Comparison of ENCODE assay signal across 18 cellular contexts in the genomic region with DNA sequence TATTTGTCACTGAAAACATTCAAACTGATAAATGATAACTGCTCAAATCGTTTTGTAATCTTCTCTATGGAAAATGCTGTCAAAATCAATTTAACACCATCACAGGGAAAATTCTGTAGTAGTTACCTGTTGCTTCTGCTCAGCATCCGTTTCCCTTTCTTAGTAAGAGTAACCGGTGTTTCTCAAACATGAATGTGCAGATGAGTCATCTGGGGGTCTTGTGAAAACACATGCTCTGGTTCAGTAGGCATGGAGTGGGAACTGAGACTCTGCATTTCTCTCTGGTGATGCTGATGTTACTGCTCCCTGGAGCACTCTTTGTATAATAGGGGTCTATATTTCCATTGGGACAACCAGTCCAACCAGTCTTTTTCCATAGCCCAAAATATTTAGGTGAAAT.
DNase-seq lines count a peak whose midpoint lies in the region; ATAC-seq and TF ChIP-seq lines count a peak whose summit lies in the region.
"Had no signal": no experiment of that assay in that cellular context is flagged by ENCODE, and none has a peak within 500 bp of the region (broad histone marks: within the 10 kb centered on the region; RNA-seq: fewer than 3 reads in every experiment).

No MANE protein-coding gene starts in this region.

- no peak for TF ChIP-seq CTCF in tibial artery (IDR thresholded peaks at IDR 0.05)

- DNase-seq in T-helper 1 cell (no peak), glomerular visceral epithelial cell (ENCODE audit: extremely low spot score) (no peak), tibial artery (no peak)
- DNase-seq: activated CD4-positive, alpha-beta T cell treated with anti-CD3 and anti-CD28 coated beads for 48 hours; activated naive CD8-positive, alpha-beta T cell treated with anti-CD3 and anti-CD28 coated beads, Interleukin-2, amount 10 ng/mL, durations not matched to agents 7 days and 5 days; foreskin fibroblast; NCI-H2107; SHP77; stimulated activated CD4-positive, alpha-beta T cell treated with anti-CD3 and anti-CD28 coated beads, Interleukin-15, amount 100 ng/mL, for 24 hours; T1000; testis had no signal

- ATAC-seq in GM18505 (IDR thresholded peaks at IDR 0.05; ENCODE audit: unreplicated experiment): peak; percentile 80
- peak; percentile 60 for ATAC-seq in GM21367 (IDR thresholded peaks at IDR 0.05; ENCODE audit: unreplicated experiment)
- ATAC-seq in HG02884 (IDR thresholded peaks at IDR 0.05; ENCODE audit: unreplicated experiment): peak; percentile 85
- peak; percentile 73 for ATAC-seq in HG03558 (IDR thresholded peaks at IDR 0.05; ENCODE audit: extremely low read depth, unreplicated experiment)
- ATAC-seq in GM19328 (IDR thresholded peaks at IDR 0.05; ENCODE audit: unreplicated experiment): no peak
- ATAC-seq: HepG2; natural killer cell treated with Interleukin-12 subunit alpha and Interleukin-12 subunit beta and Interleukin-15 and Interleukin-18, amount 100 ng/mL, for 72 hours had no signal

- H3K4me1 ChIP-seq in tibial artery: peaks cover 0 to 9% (median 0%) of the 10 kb centered on the region in 4 donors
- H3K4me1 ChIP-seq: testis had no signal

- no peaks in the 10 kb centered on the region for H3K36me3 ChIP-seq in tibial artery

- H3K9me3 ChIP-seq in tibial artery: peaks cover 0 to 7% (median 0%) of the 10 kb centered on the region in 3 donors
- H3K9me3 ChIP-seq: testis had no signal

- no peak overlapping the region for H3K27ac ChIP-seq in tibial artery
- H3K27ac ChIP-seq: testis had no signal

- intact Hi-C loops in tibial artery (cut with DNase I; ENCODE audit: low total_unique reads): no loop called here

- TF ChIP-seq POLR2A in GM18505 (IDR thresholded peaks at IDR 0.05; ENCODE audit: borderline replicate concordance, extremely low read depth, insufficient read depth, insufficient read length): no peak

- no peak overlapping the region for H3K4me3 ChIP-seq in tibial artery
- H3K4me3 ChIP-seq: testis had no signal

- no peaks in the 10 kb centered on the region for H3K27me3 ChIP-seq in tibial artery
- H3K27me3 ChIP-seq: testis had no signal
